Comparison of ENCODE assay signal across 8 cellular contexts in genomic region chr16:3004781-3005284, GRCh38. TPM values are rescaled to one million over a fixed set of nuclear protein-coding genes. Genes with fewer than 3 reads are reported as not detected.
DNase-seq lines count a peak whose midpoint lies in the region; ATAC-seq and TF ChIP-seq lines count a peak whose summit lies in the region.

No MANE protein-coding gene starts in this region.

- peaks cover 71% of the 10 kb centered on the region for H3K27me3 Mint-ChIP-seq in activated naive CD4-positive, alpha-beta T cell treated with anti-CD3 and anti-CD28 coated beads, Interleukin-2, amount 10 ng/mL, durations not matched to agents 7 days and 5 days

- peak in 1 of 2 donors; percentile 6 for TF ChIP-seq POLR2A in thyroid gland (IDR thresholded peaks at IDR 0.05)

- no peaks in the 10 kb centered on the region for H3K36me3 Mint-ChIP-seq in activated naive CD4-positive, alpha-beta T cell treated with anti-CD3 and anti-CD28 coated beads, Interleukin-2, amount 10 ng/mL, durations not matched to agents 7 days and 5 days

- WGBS in thyroid gland, 2 donors: 5 to 14% methylated on average over 12 to 13 of the region's 25 CpGs

- H3K27ac ChIP-seq in RWPE2 (ENCODE audit: poor library complexity, severe bottlenecking): peak overlapping the region; percentile 52
- H3K27ac ChIP-seq in thyroid gland: no peak overlapping the region
- no peak overlapping the region for H3K27ac ChIP-seq in SJCRH30

- no peaks in the 10 kb centered on the region for H3K9me3 ChIP-seq in RWPE2 (ENCODE audit: severe bottlenecking)
- H3K9me3 ChIP-seq in iPS-15b (ENCODE audit: control insufficient read depth, insufficient read depth, low read length): no peaks in the 10 kb centered on the region
- no peaks in the 10 kb centered on the region for H3K9me3 ChIP-seq in thyroid gland
- no peaks in the 10 kb centered on the region for H3K9me3 ChIP-seq in SJCRH30 (replicated peaks)

- no peaks in the 10 kb centered on the region for H3K9me3 Mint-ChIP-seq in activated naive CD4-positive, alpha-beta T cell treated with anti-CD3 and anti-CD28 coated beads, Interleukin-2, amount 10 ng/mL, durations not matched to agents 7 days and 5 days

- H3K9ac ChIP-seq in iPS-15b (ENCODE audit: low read depth, low read length): peak overlapping the region; percentile 65

- H3K27me3 ChIP-seq in RWPE2 (ENCODE audit: insufficient read depth, poor library complexity, severe bottlenecking): no peaks in the 10 kb centered on the region
- H3K27me3 ChIP-seq in iPS-15b (ENCODE audit: control insufficient read depth, insufficient read depth, low read length): no peaks in the 10 kb centered on the region
- no peaks in the 10 kb centered on the region for H3K27me3 ChIP-seq in thyroid gland
- peaks cover 37% of the 10 kb centered on the region for H3K27me3 ChIP-seq in SJCRH30

- ATAC-seq in RWPE2 (ENCODE audit: low read depth) (no peak), HG03460 (IDR thresholded peaks at IDR 0.05; ENCODE audit: unreplicated experiment) (no peak)

- CTCF ChIA-PET in activated naive CD4-positive, alpha-beta T cell treated with anti-CD3 and anti-CD28 coated beads, Interleukin-2, amount 10 ng/mL, durations not matched to agents 7 days and 5 days (lab: Charles Lee): interaction anchor here (17.3 kb wide), 1 partner anchor 22 kb away, joined by 300 read pairs; the partner anchor contains the start of genes CLDN6, HCFC1R1, THOC6 and TNFRSF12A

- intact Hi-C loops in thyroid gland (cut with DNase I): no loop called here

- H3K4me1 ChIP-seq in RWPE2 (ENCODE audit: insufficient read depth, poor library complexity, severe bottlenecking): peaks cover 8% of the 10 kb centered on the region
- H3K4me1 ChIP-seq in iPS-15b (ENCODE audit: control insufficient read depth, insufficient read depth, low read length): peaks cover 25% of the 10 kb centered on the region
- H3K4me1 ChIP-seq in thyroid gland: peaks cover 4 to 6% of the 10 kb centered on the region in 2 donors
- peaks cover 21% of the 10 kb centered on the region for H3K4me1 ChIP-seq in SJCRH30

- peak overlapping the region; percentile 77 for H3K4me3 Mint-ChIP-seq in activated naive CD4-positive, alpha-beta T cell treated with anti-CD3 and anti-CD28 coated beads, Interleukin-2, amount 10 ng/mL, durations not matched to agents 7 days and 5 days

- TF ChIP-seq CTCF in RWPE2 (IDR thresholded peaks at IDR 0.05; ENCODE audit: poor library complexity, severe bottlenecking): no peak
- TF ChIP-seq CTCF in thyroid gland (IDR thresholded peaks at IDR 0.05): no peak

- DNase-seq in activated naive CD4-positive, alpha-beta T cell treated with anti-CD3 and anti-CD28 coated beads, Interleukin-2, amount 10 ng/mL, durations not matched to agents 7 days and 5 days: peak; percentile 42
- no peak for DNase-seq in activated naive CD4-positive, alpha-beta T cell treated with Interleukin-2 at 50 U/mL for 16 hours
- DNase-seq in RWPE2 (ENCODE audit: low spot score) (no peak), thyroid gland (peak; percentile 36 to 52), SJCRH30 (no peak)
- DNase-seq in activated naive CD4-positive, alpha-beta T cell treated with anti-CD3 and anti-CD28 coated beads, Interleukin-2, amount 50 U/mL, for 16 hours: no peak

- H3K36me3 ChIP-seq in RWPE2 (ENCODE audit: low read depth) (no peaks in the 10 kb centered on the region), iPS-15b (ENCODE audit: control insufficient read depth, insufficient read depth, low read length) (no peaks in the 10 kb centered on the region), thyroid gland (no peaks in the 10 kb centered on the region), SJCRH30 (no peaks in the 10 kb centered on the region)

- peaks cover 40% of the 10 kb centered on the region for H3K4me1 Mint-ChIP-seq in activated naive CD4-positive, alpha-beta T cell treated with anti-CD3 and anti-CD28 coated beads, Interleukin-2, amount 10 ng/mL, durations not matched to agents 7 days and 5 days

- H3K4me3 ChIP-seq in RWPE2 (ENCODE audit: severe bottlenecking): peak overlapping the region; percentile 31
- peak overlapping the region; percentile 64 for H3K4me3 ChIP-seq in iPS-15b (ENCODE audit: low read depth, low read length)
- H3K4me3 ChIP-seq in thyroid gland (replicated peaks in 1 of 3): peak overlapping the region in 1 of 3 donors; percentile 21
- no peak overlapping the region for H3K4me3 ChIP-seq in SJCRH30

- no peak overlapping the region for H3K27ac Mint-ChIP-seq in activated naive CD4-positive, alpha-beta T cell treated with anti-CD3 and anti-CD28 coated beads, Interleukin-2, amount 10 ng/mL, durations not matched to agents 7 days and 5 days

RNA-seq across cellular contexts. Expression of gene CLDN9, which starts 7.9 kb away (rescaled TPM):
- under 1 TPM in 1 of 4 donors, not detected in 3; 0.33 TPM for total RNA-seq in thyroid gland
- total RNA-seq in SJCRH30 (2014; rRNA removed; shearing (Covaris generic)): not detected in 2 replicates

RNA-seq across cellular contexts. Expression of gene CLDN6, which starts 13.2 kb away (rescaled TPM):
- total RNA-seq in thyroid gland: not detected
- total RNA-seq in SJCRH30 (2014; rRNA removed; shearing (Covaris generic)): not detected in 2 replicates

RNA-seq across cellular contexts. Expression of gene TNFRSF12A, which starts 15.3 kb away (rescaled TPM):
- total RNA-seq in thyroid gland: 100 to 1,000 TPM in 1 of 4 donors, 10 to 100 TPM in 3; 47.9 to 110 (median 67.0) TPM
- 29.0 and 32.1 TPM in 2 replicates for total RNA-seq in SJCRH30 (2014; rRNA removed; shearing (Covaris generic))

RNA-seq across cellular contexts. Expression of gene HCFC1R1, which starts 18.9 kb away (rescaled TPM):
- 10 to 100 TPM; 10.1 to 51.7 (median 29.7) TPM for total RNA-seq in thyroid gland
- total RNA-seq in SJCRH30 (2014; rRNA removed; shearing (Covaris generic)): 16.8 and 18.9 TPM in 2 replicates

RNA-seq across cellular contexts. Expression of gene THOC6, which starts 19.0 kb away (rescaled TPM):
- total RNA-seq in thyroid gland: 10 to 100 TPM; 16.5 to 19.1 (median 17.6) TPM
- 25.5 and 29.4 TPM in 2 replicates for total RNA-seq in SJCRH30 (2014; rRNA removed; shearing (Covaris generic))

Comparison
In these comparisons a context has a peak if more than half of its experiments do, and no peak if none do; other contexts are left out.
1. DNase-seq: peak in activated naive CD4-positive, alpha-beta T cell treated with anti-CD3 and anti-CD28 coated beads, Interleukin-2, amount 10 ng/mL, durations not matched to agents 7 days and 5 days (single experiment) and thyroid gland (2 of 2); none in activated naive CD4-positive, alpha-beta T cell treated with Interleukin-2 at 50 U/mL for 16 hours (single experiment), RWPE2 (single experiment), SJCRH30 (0 of 2) and activated naive CD4-positive, alpha-beta T cell treated with anti-CD3 and anti-CD28 coated beads, Interleukin-2, amount 50 U/mL, for 16 hours (single experiment).